30 cellular contexts compared by ENCODE assay signal in genomic region chr18:59650266-59650820, GRCh38. TPM values are rescaled to one million over a fixed set of nuclear protein-coding genes. Genes with fewer than 3 reads are reported as not detected.
DNase-seq lines count a peak whose midpoint lies in the region; ATAC-seq and TF ChIP-seq lines count a peak whose summit lies in the region.
"Had no signal": no experiment of that assay in that cellular context is flagged by ENCODE, and none has a peak within 500 bp of the region (broad histone marks: within the 10 kb centered on the region; RNA-seq: fewer than 3 reads in every experiment).

No MANE protein-coding gene starts in this region.

- H3K27ac ChIP-seq in SK-N-SH (ENCODE audit: low read depth in 2 of 2, low read length in 1 of 2) (no peak overlapping the region), transverse colon (peak overlapping the region; percentile 48 to 75 (median 60)), ascending aorta (no peak overlapping the region)
- H3K27ac ChIP-seq: HL-60, KMS-11, PC-9 had no signal

- no peak overlapping the region for H2AFZ ChIP-seq in SK-N-SH (ENCODE audit: low read depth)
- H2AFZ ChIP-seq: PC-9 had no signal

- peak overlapping the region; percentile 64 to 86 (median 72) for H3K27ac Mint-ChIP-seq in nephron
- H3K27ac Mint-ChIP-seq: activated CD4-positive, alpha-beta memory T cell treated with anti-CD3 and anti-CD28 coated beads, Interleukin-2, amount 10 ng/mL, durations not matched to agents 7 days and 5 days; activated T-helper 1 cell treated with anti-CD3 and anti-CD28 coated beads, Interleukin-12 subunit alpha, Interleukin-12 subunit beta, Interleukin-2, Interleukin-4 antibody, amounts not matched to agents 30 ng/mL and 10 ng/mL and 1 ng/mL, durations not matched to agents 14 hours and 24 hours and 36 hours; CD4-positive, alpha-beta T cell; H9; immature natural killer cell; memory B cell had no signal

- no peaks in the 10 kb centered on the region for H4K20me1 ChIP-seq in SK-N-SH (ENCODE audit: insufficient read depth)

- H3K9me3 ChIP-seq in SK-N-SH (no peaks in the 10 kb centered on the region), transverse colon (no peaks in the 10 kb centered on the region), ascending aorta (no peaks in the 10 kb centered on the region)

- intact Hi-C loops in transverse colon (cut with DNase I; ENCODE audit: low total_unique reads): no loop called here
- intact Hi-C loops in ascending aorta (cut with DNase I): no loop called here

- H3K4me1 ChIP-seq in SK-N-SH (ENCODE audit: control insufficient read depth in 1 of 2, insufficient read depth in 2 of 2, low read depth in 1 of 2, low read length in 1 of 2): no peaks in the 10 kb centered on the region; a peak in 1 of 4 replicates
- H3K4me1 ChIP-seq in transverse colon: peaks cover 0 to 5% (median 4%) of the 10 kb centered on the region in 4 donors
- no peaks in the 10 kb centered on the region for H3K4me1 ChIP-seq in ascending aorta

- peaks cover 7% of the 10 kb centered on the region for H3K36me3 Mint-ChIP-seq in nephron (ENCODE audit: low read depth)
- H3K36me3 Mint-ChIP-seq: immature natural killer cell, memory B cell had no signal

- TF ChIP-seq RAD21 in SK-N-SH (IDR thresholded peaks at IDR 0.05; ENCODE audit: low read length): no peak

- in situ Hi-C loops in transverse colon (cut with MboI; ENCODE audit: low pct_ligation_motif_present in 1 of 4, low pct_unique_long_range_greater_than_20kb in 1 of 4, low sequenced_read_pairs in 3 of 4): no loop called here

- no peak overlapping the region for H3K4me3 Mint-ChIP-seq in nephron
- H3K4me3 Mint-ChIP-seq: activated CD4-positive, alpha-beta memory T cell treated with anti-CD3 and anti-CD28 coated beads, Interleukin-2, amount 10 ng/mL, durations not matched to agents 7 days and 5 days; activated T-helper 1 cell treated with anti-CD3 and anti-CD28 coated beads, Interleukin-12 subunit alpha, Interleukin-12 subunit beta, Interleukin-2, Interleukin-4 antibody, amounts not matched to agents 30 ng/mL and 10 ng/mL and 1 ng/mL, durations not matched to agents 14 hours and 24 hours and 36 hours; CD4-positive, alpha-beta T cell; H9; immature natural killer cell; memory B cell had no signal

- TF ChIP-seq CTCF in SK-N-SH (IDR thresholded peaks at IDR 0.05): no peak
- no peak for TF ChIP-seq CTCF in nephron (IDR thresholded peaks at IDR 0.05; ENCODE audit: unreplicated experiment in 3 of 3)
- TF ChIP-seq CTCF in transverse colon (IDR thresholded peaks at IDR 0.05): no peak
- TF ChIP-seq CTCF in ascending aorta (IDR thresholded peaks at IDR 0.05): no peak

- no peaks in the 10 kb centered on the region for H3K9me2 ChIP-seq in SK-N-SH

- POLR2A ChIA-PET in SK-N-SH (lab: Yijun Ruan, JAX): no interaction called here

- peaks cover 3% of the 10 kb centered on the region for H3K27me3 Mint-ChIP-seq in nephron (ENCODE audit: low read depth)
- H3K27me3 Mint-ChIP-seq: activated CD4-positive, alpha-beta memory T cell treated with anti-CD3 and anti-CD28 coated beads, Interleukin-2, amount 10 ng/mL, durations not matched to agents 7 days and 5 days had no signal

- TF ChIP-seq POLR2A in transverse colon (IDR thresholded peaks at IDR 0.05): no peak

- DNase-seq in SK-N-SH (no peak), astrocyte of the hippocampus (ENCODE audit: low read depth, low spot score) (peak; percentile 51), transverse colon (no peak), 8988T (no peak), ascending aorta (ENCODE audit: low spot score in 2 of 2) (no peak)
- DNase-seq in activated CD4-positive, CD25-positive, alpha-beta regulatory T cell treated with anti-CD3 and anti-CD28 coated beads, Interleukin-2, amount 50 U/mL, for 72 hours: no peak
- DNase-seq: activated CD4-positive, alpha-beta memory T cell treated with anti-CD3 and anti-CD28 coated beads, Interleukin-2, amount 10 ng/mL, durations not matched to agents 7 days and 5 days; activated CD8-positive, alpha-beta memory T cell treated with anti-CD3 and anti-CD28 coated beads, Interleukin-2, amount 50 U/mL, for 4 hours; activated naive CD4-positive, alpha-beta T cell treated with Interleukin-2 at 50 U/mL for 16 hours; CD4-positive, alpha-beta T cell; DND-41; H9; immature natural killer cell; MM.1S; NCI-H1105 treated with DMSO at 0.1 percent for 48 hours; NCI-H187 treated with DMSO at 0.1 percent for 48 hours; NCI-H2171 treated with DMSO at 0.1 percent for 48 hours; NCI-H526 treated with DMSO at 0.1 percent for 48 hours; occipital lobe; PC-9; stimulated activated naive CD8-positive, alpha-beta T cell treated with anti-CD3 and anti-CD28 coated beads, Interleukin-15, Interleukin-2, amounts not matched to agents 100 U/mL and 50 U/mL, for 24 hours had no signal

- peak; percentile 26; the same call in 2 of the 3 replicates for ATAC-seq in SK-N-SH treated with all-trans-retinoic acid at 6 μM for 48 hours
- ATAC-seq: GM12878; stimulated activated naive CD8-positive, alpha-beta T cell treated with anti-CD3 and anti-CD28 coated beads, Interleukin-15, Interleukin-2, amounts not matched to agents 100 U/mL and 50 U/mL, for 24 hours had no signal

- H3F3A ChIP-seq in SK-N-SH (replicated peaks; ENCODE audit: insufficient read depth): peaks cover 8% of the 10 kb centered on the region

- H3K36me3 ChIP-seq in SK-N-SH (replicated peaks in 1 of 2; ENCODE audit: control insufficient read depth in 1 of 2, insufficient read depth in 2 of 2, low read length in 1 of 2) (no peaks in the 10 kb centered on the region), transverse colon (no peaks in the 10 kb centered on the region), ascending aorta (no peaks in the 10 kb centered on the region)

- H3K27me3 ChIP-seq in SK-N-SH (ENCODE audit: insufficient read depth): no peaks in the 10 kb centered on the region
- H3K27me3 ChIP-seq in transverse colon: no peaks in the 10 kb centered on the region
- H3K27me3 ChIP-seq in ascending aorta: no peaks in the 10 kb centered on the region

- H3K4me3 ChIP-seq in SK-N-SH (ENCODE audit: low read depth in 2 of 2, low read length in 1 of 2) (no peak overlapping the region), transverse colon (no peak overlapping the region), ascending aorta (no peak overlapping the region)
- H3K4me3 ChIP-seq: GM12878, PC-9, smooth muscle cell had no signal

- CTCF ChIA-PET in SK-N-SH (lab: Yijun Ruan, JAX): interaction anchor here (0.5 to 1.8 kb wide), 7 partner anchors 9 to 898 kb away, joined by 3 to 6 read pairs (median 3); no protein-coding TSS in a partner anchor

- no peak overlapping the region for H3K4me2 ChIP-seq in SK-N-SH
- H3K4me2 ChIP-seq: KMS-11, PC-9, smooth muscle cell had no signal

- no peak overlapping the region for H3K9ac ChIP-seq in SK-N-SH
- H3K9ac ChIP-seq: KMS-11 had no signal

- H3K4me1 Mint-ChIP-seq in nephron: peaks cover 43% of the 10 kb centered on the region
- H3K4me1 Mint-ChIP-seq: activated CD4-positive, alpha-beta memory T cell treated with anti-CD3 and anti-CD28 coated beads, Interleukin-2, amount 10 ng/mL, durations not matched to agents 7 days and 5 days; immature natural killer cell; memory B cell had no signal

- WGBS in SK-N-SH (ENCODE audit: low lambda C conversion rate): 92% methylated on average over 11 of the region's 11 CpGs
- WGBS in transverse colon (ENCODE audit: low coverage in 1 of 2), 2 donors: 75 to 77% methylated on average over 9 to 11 of the region's 11 CpGs

- no peaks in the 10 kb centered on the region for H3K9me3 Mint-ChIP-seq in nephron
- H3K9me3 Mint-ChIP-seq: activated CD4-positive, alpha-beta memory T cell treated with anti-CD3 and anti-CD28 coated beads, Interleukin-2, amount 10 ng/mL, durations not matched to agents 7 days and 5 days; activated T-helper 1 cell treated with anti-CD3 and anti-CD28 coated beads, Interleukin-12 subunit alpha, Interleukin-12 subunit beta, Interleukin-2, Interleukin-4 antibody, amounts not matched to agents 30 ng/mL and 10 ng/mL and 1 ng/mL, durations not matched to agents 14 hours and 24 hours and 36 hours; H9; memory B cell had no signal

- H3K79me2 ChIP-seq in SK-N-SH (ENCODE audit: insufficient read depth): peaks cover 4% of the 10 kb centered on the region; the same call in 1 of the 2 replicates

- TF ChIP-seq EP300 in SK-N-SH (IDR thresholded peaks at IDR 0.05; ENCODE audit: borderline replicate concordance in 1 of 2, low read depth in 1 of 2, low read length in 1 of 2): no peak
- no peak for TF ChIP-seq EP300 in transverse colon (IDR thresholded peaks at IDR 0.05; ENCODE audit: low read depth)

TF ChIP-seq in SK-N-SH treated with all-trans-retinoic acid at 6 μM for 48 hours, 23 proteins besides CTCF, POLR2A, EP300 and RAD21:
- TF ChIP-seq PPARA (CRISPR knock-in tag; IDR thresholded peaks at IDR 0.05; ENCODE audit: borderline replicate concordance) (no peak), TCF4 (CRISPR knock-in tag; IDR thresholded peaks at IDR 0.05; ENCODE audit: borderline replicate concordance) (no peak), ZNF70 (CRISPR knock-in tag; IDR thresholded peaks at IDR 0.05) (no peak), BACH2 (CRISPR knock-in tag; IDR thresholded peaks at IDR 0.05; ENCODE audit: borderline replicate concordance) (no peak), TOX (CRISPR knock-in tag; IDR thresholded peaks at IDR 0.05; ENCODE audit: borderline replicate concordance) (no peak), ZFP3 (CRISPR knock-in tag; IDR thresholded peaks at IDR 0.05) (no peak), ARNTL (CRISPR knock-in tag; IDR thresholded peaks at IDR 0.05; ENCODE audit: borderline replicate concordance, low read depth) (no peak)
TF ChIP-seq in SK-N-SH treated with all-trans-retinoic acid at 6 μM for 48 hours: peak in this region for 0.

TF ChIP-seq in SK-N-SH, 30 proteins besides CTCF, POLR2A, EP300 and RAD21 (continues in another document):
- TF ChIP-seq MAX (IDR thresholded peaks at IDR 0.05; ENCODE audit: low read depth) (no peak), ELF1 (IDR thresholded peaks at IDR 0.05) (no peak)

RNA-seq across cellular contexts. Expression of gene CCBE1, which starts 46.9 kb away (rescaled TPM):
- 5.0 and 7.3 TPM in 2 replicates for polyA plus RNA-seq in SK-N-SH (2012; rRNA removed)
- 3.4 and 7.4 TPM in 2 replicates for polyA plus RNA-seq in SK-N-SH (2012; cell fraction: cytosol; rRNA removed)
- polyA plus RNA-seq in SK-N-SH (2012; cell fraction: nucleus; rRNA removed): 6.0 and 6.7 TPM in 2 replicates
- 10 to 100 TPM in 2 of 4 donors, 1 to 10 TPM in 2; 6.1 to 43.0 (median 15.7) TPM for total RNA-seq in transverse colon
- total RNA-seq in ascending aorta: 0.32 TPM
- total RNA-seq: activated CD4-positive, alpha-beta memory T cell treated with anti-CD3 and anti-CD28 coated beads, Interleukin-2, amount 10 ng/mL, durations not matched to agents 7 days and 5 days; activated T-helper 1 cell treated with anti-CD3 and anti-CD28 coated beads, Interleukin-12 subunit alpha, Interleukin-12 subunit beta, Interleukin-2, Interleukin-4 antibody, amounts not matched to agents 30 ng/mL and 10 ng/mL and 1 ng/mL, durations not matched to agents 14 hours and 24 hours and 36 hours; CD4-positive, alpha-beta T cell; T-helper 2 cell treated with Interferon-gamma antibody and Interleukin-4, amounts not matched to agents 100 ng/mL and 5 ng/mL, for 36 hours had no signal
- polyA plus RNA-seq: smooth muscle cell had no signal

Comparison
In these comparisons a context has a peak if more than half of its experiments do, and no peak if none do; other contexts are left out.
1. H3K27ac ChIP-seq: peak in transverse colon (4 of 4); none in SK-N-SH (0 of 2) and ascending aorta (0 of 2).